ENCODE assay signal across 7 cellular contexts in genomic region chr21:5123655-5124054, GRCh38.
DNase-seq lines count a peak whose midpoint lies in the region; ATAC-seq and TF ChIP-seq lines count a peak whose summit lies in the region.
"Not testable (repeated sequence)": the region's sequence is repeated elsewhere in the genome, so short reads cannot be mapped to it uniquely, and the experiment has no call there.

No MANE protein-coding gene starts in this region.

- peak; percentile 86 for DNase-seq in activated CD4-positive, alpha-beta T cell treated with anti-CD3 and anti-CD28 coated beads for 48 hours
- DNase-seq in activated naive CD4-positive, alpha-beta T cell treated with anti-CD3 and anti-CD28 coated beads, Interleukin-2, amount 10 ng/mL, durations not matched to agents 7 days and 5 days, result peak; percentile 87
- not testable (repeated sequence) for DNase-seq in fibroblast of villous mesenchyme (ENCODE audit: low read depth)
- DNase-seq in natural killer cell treated with Interleukin-12 subunit alpha and Interleukin-12 subunit beta and Interleukin-15 and Interleukin-18, amount 100 ng/mL, for 72 hours (ENCODE audit: low spot score), result peak; percentile 66
- DNase-seq in stimulated activated CD4-positive, alpha-beta T cell treated with anti-CD3 and anti-CD28 coated beads, TNF-alpha, amount 100 ng/mL, for 48 hours (ENCODE audit: low read depth in 3 of 3), result peak; percentile 43 to 61 (median 59)

- ATAC-seq in GM18870 (IDR thresholded peaks at IDR 0.05; ENCODE audit: unreplicated experiment) (peak; percentile 79), HG03175 (IDR thresholded peaks at IDR 0.05; ENCODE audit: unreplicated experiment) (peak; percentile 57)
- ATAC-seq in natural killer cell treated with Interleukin-12 subunit alpha and Interleukin-12 subunit beta and Interleukin-15 and Interleukin-18, amount 100 ng/mL, for 72 hours, result peak; percentile 63 to 65

- H3K4me3 Mint-ChIP-seq in activated naive CD4-positive, alpha-beta T cell treated with anti-CD3 and anti-CD28 coated beads, Interleukin-2, amount 10 ng/mL, durations not matched to agents 7 days and 5 days; natural killer cell treated with Interleukin-12 subunit alpha and Interleukin-12 subunit beta and Interleukin-15 and Interleukin-18, amount 100 ng/mL, for 72 hours: not testable (repeated sequence)

- not testable (repeated sequence) for H3K27me3 Mint-ChIP-seq in activated naive CD4-positive, alpha-beta T cell treated with anti-CD3 and anti-CD28 coated beads, Interleukin-2, amount 10 ng/mL, durations not matched to agents 7 days and 5 days; natural killer cell treated with Interleukin-12 subunit alpha and Interleukin-12 subunit beta and Interleukin-15 and Interleukin-18, amount 100 ng/mL, for 72 hours

- not testable (repeated sequence) for H3K4me3 ChIP-seq in fibroblast of villous mesenchyme (ENCODE audit: low read depth, low read length)

- H3K9me3 Mint-ChIP-seq in activated naive CD4-positive, alpha-beta T cell treated with anti-CD3 and anti-CD28 coated beads, Interleukin-2, amount 10 ng/mL, durations not matched to agents 7 days and 5 days; natural killer cell treated with Interleukin-12 subunit alpha and Interleukin-12 subunit beta and Interleukin-15 and Interleukin-18, amount 100 ng/mL, for 72 hours: not testable (repeated sequence)

- not testable (repeated sequence) for H3K36me3 Mint-ChIP-seq in activated naive CD4-positive, alpha-beta T cell treated with anti-CD3 and anti-CD28 coated beads, Interleukin-2, amount 10 ng/mL, durations not matched to agents 7 days and 5 days; natural killer cell treated with Interleukin-12 subunit alpha and Interleukin-12 subunit beta and Interleukin-15 and Interleukin-18, amount 100 ng/mL, for 72 hours

- CTCF ChIA-PET in activated naive CD4-positive, alpha-beta T cell treated with anti-CD3 and anti-CD28 coated beads, Interleukin-2, amount 10 ng/mL, durations not matched to agents 7 days and 5 days (lab: Charles Lee), result not testable (repeated sequence)

- TF ChIP-seq CTCF in fibroblast of villous mesenchyme (IDR thresholded peaks at IDR 0.05; ENCODE audit: insufficient read depth, low read depth, low read length), result peak; percentile 35

- H3K4me1 Mint-ChIP-seq in activated naive CD4-positive, alpha-beta T cell treated with anti-CD3 and anti-CD28 coated beads, Interleukin-2, amount 10 ng/mL, durations not matched to agents 7 days and 5 days; natural killer cell treated with Interleukin-12 subunit alpha and Interleukin-12 subunit beta and Interleukin-15 and Interleukin-18, amount 100 ng/mL, for 72 hours (ENCODE audit: low read depth in 2 of 2): not testable (repeated sequence)

- not testable (repeated sequence) for H3K27ac Mint-ChIP-seq in activated naive CD4-positive, alpha-beta T cell treated with anti-CD3 and anti-CD28 coated beads, Interleukin-2, amount 10 ng/mL, durations not matched to agents 7 days and 5 days; natural killer cell treated with Interleukin-12 subunit alpha and Interleukin-12 subunit beta and Interleukin-15 and Interleukin-18, amount 100 ng/mL, for 72 hours
